In the genomic region with DNA sequence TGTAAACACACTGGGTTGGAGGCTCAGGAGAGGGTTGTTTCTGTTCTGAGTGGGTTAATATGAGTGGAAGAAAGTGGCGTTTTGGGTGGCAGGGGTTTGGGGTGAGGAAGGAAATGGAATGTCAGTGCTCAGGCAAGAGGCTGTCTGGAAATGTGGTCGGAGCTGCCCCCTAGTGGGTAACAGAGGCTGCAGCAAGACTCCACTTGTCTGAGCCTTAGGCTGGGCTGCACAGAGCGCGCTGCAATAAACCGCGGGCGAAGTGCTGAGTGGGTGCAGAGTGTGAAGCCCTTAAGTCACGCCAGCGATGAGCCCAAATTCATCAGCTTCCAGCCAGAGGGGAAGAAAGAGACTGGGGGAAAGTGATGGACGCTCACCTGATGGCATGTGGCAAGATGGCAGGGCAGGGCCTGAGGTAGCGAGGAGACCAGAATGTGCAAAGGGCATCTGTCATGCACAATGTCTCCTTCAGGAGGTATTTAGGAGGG, we compare ENCODE assay signal across 8 cellular contexts. TPM values are rescaled to one million over a fixed set of nuclear protein-coding genes. Genes with fewer than 3 reads are reported as not detected.
A peak's percentile ranks its signal among the peaks of the same experiment; 100 is the strongest.
DNase-seq lines count a peak whose midpoint lies in the region; ATAC-seq and TF ChIP-seq lines count a peak whose summit lies in the region.

No MANE protein-coding gene starts in this region.

- no peak overlapping the region for H3K18ac ChIP-seq in mesenchymal stem cell (ENCODE audit: low read depth in 1 of 2, low read length in 2 of 2)

- H3K9ac ChIP-seq in mesenchymal stem cell (ENCODE audit: low read length): peak overlapping the region; percentile 84

- no peak overlapping the region for H2BK120ac ChIP-seq in mesenchymal stem cell (ENCODE audit: low read depth, low read length)

- H2AFZ ChIP-seq in ACC112 (ENCODE audit: low read length, unreplicated experiment): peak overlapping the region; percentile 97
- peak overlapping the region; percentile 2 for H2AFZ ChIP-seq in mesenchymal stem cell (ENCODE audit: low read depth, low read length)

- no peaks in the 10 kb centered on the region for H3K36me3 ChIP-seq in ACC112 (ENCODE audit: insufficient read depth, low read length)
- no peaks in the 10 kb centered on the region for H3K36me3 ChIP-seq in mesenchymal stem cell (ENCODE audit: control insufficient read depth in 1 of 2, insufficient read depth in 2 of 2, low read depth in 1 of 2, low read length in 2 of 2)

- no peak overlapping the region for H4K8ac ChIP-seq in mesenchymal stem cell (ENCODE audit: low read length)

- H3K14ac ChIP-seq in mesenchymal stem cell (ENCODE audit: low read length in 2 of 2): no peak overlapping the region

- no peak overlapping the region for H2BK5ac ChIP-seq in mesenchymal stem cell (ENCODE audit: low read depth, low read length, poor library complexity, severe bottlenecking)

- no peaks in the 10 kb centered on the region for H3K79me1 ChIP-seq in mesenchymal stem cell (replicated peaks; ENCODE audit: low read length, poor library complexity, severe bottlenecking)

- H2BK12ac ChIP-seq in mesenchymal stem cell (ENCODE audit: low read length in 2 of 2): no peak overlapping the region

- H3K4me3 ChIP-seq in ACC112 (ENCODE audit: low read depth, low read length): peak overlapping the region; percentile 69
- peak overlapping the region in 58 of 59 donors; percentile 10 to 64 (median 47) for H3K4me3 ChIP-seq in dorsolateral prefrontal cortex
- peak overlapping the region in 1 of 2 experiments; percentile 78 for H3K4me3 ChIP-seq in mesenchymal stem cell (ENCODE audit: insufficient read depth in 1 of 2, low read depth in 1 of 2, low read length in 2 of 2)

- H2AK5ac ChIP-seq in mesenchymal stem cell (ENCODE audit: low read length, severe bottlenecking): no peak overlapping the region

- peak; percentile 80 for DNase-seq in NCI-H69 (lab: John Stamatoyannopoulos, UW)
- DNase-seq in activated CD4-positive, alpha-beta T cell treated with anti-CD3 and anti-CD28 coated beads, Interleukin-2, amount 50 U/mL, for 48 hours: peak; percentile 70 to 76
- DNase-seq in dorsolateral prefrontal cortex: peak; percentile 62 to 87 (median 84)
- peak; percentile 74 for DNase-seq in mesenchymal stem cell
- DNase-seq in stimulated activated CD8-positive, alpha-beta memory T cell treated with anti-CD3 and anti-CD28 coated beads, Interleukin-12 subunit alpha, Interleukin-12 subunit beta, amount 100 ng/mL, for 24 hours (ENCODE audit: extremely low read depth): peak; percentile 47

- H3K4me1 ChIP-seq in ACC112 (ENCODE audit: control insufficient read depth, insufficient read depth, low read length, unreplicated experiment): no peaks in the 10 kb centered on the region
- H3K4me1 ChIP-seq in mesenchymal stem cell (ENCODE audit: control insufficient read depth, insufficient read depth, low read depth, low read length): no peaks in the 10 kb centered on the region

- no peak overlapping the region for H3K4ac ChIP-seq in mesenchymal stem cell (ENCODE audit: low read depth in 1 of 2, low read length in 2 of 2)

- intact Hi-C loops in dorsolateral prefrontal cortex (cut with DNase I): loop anchor here (1.0 to 10.0 kb wide), 4 partner anchors 35 to 167 kb away; a partner anchor contains a TSS

- peak; percentile 79 for ATAC-seq in GM18499 (IDR thresholded peaks at IDR 0.05; ENCODE audit: insufficient read depth, unreplicated experiment)
- ATAC-seq in HG03354 (IDR thresholded peaks at IDR 0.05; ENCODE audit: poor library complexity, severe bottlenecking, unreplicated experiment): peak; percentile 77

- no peak overlapping the region for H3K27ac ChIP-seq in ACC112 (ENCODE audit: low read depth, low read length)
- H3K27ac ChIP-seq in dorsolateral prefrontal cortex: peak overlapping the region in 6 of 59 donors; percentile 21 to 55 (median 32)
- H3K27ac ChIP-seq in mesenchymal stem cell (ENCODE audit: low read length, poor library complexity, severe bottlenecking): no peak overlapping the region

- H4K91ac ChIP-seq in mesenchymal stem cell (ENCODE audit: low read length): no peak overlapping the region

- TF ChIP-seq CTCF in dorsolateral prefrontal cortex (IDR thresholded peaks at IDR 0.05 in 54 of 56, conservative IDR thresholded peaks at IDR 0.05 in 2 of 56; ENCODE audit: low read depth in 1 of 56, partially characterized antibody in 56 of 56): peak; percentile 61 to 96 (median 91)

- no peaks in the 10 kb centered on the region for H3K79me2 ChIP-seq in ACC112 (ENCODE audit: control insufficient read depth, insufficient read depth, low read length, unreplicated experiment)

- no peak overlapping the region for H3K23ac ChIP-seq in mesenchymal stem cell (ENCODE audit: low read length in 2 of 2)

- 18% methylated on average over 11 of the region's 11 CpGs for WGBS in mesenchymal stem cell

- no peaks in the 10 kb centered on the region for H3K9me3 ChIP-seq in mesenchymal stem cell (ENCODE audit: control insufficient read depth, low read length)

- H3K27me3 ChIP-seq in ACC112 (ENCODE audit: insufficient read depth, low read length) (peaks cover 29% of the 10 kb centered on the region), dorsolateral prefrontal cortex (peaks cover 0 to under 1% (median 0%) of the 10 kb centered on the region in 45 donors), mesenchymal stem cell (ENCODE audit: control insufficient read depth in 1 of 2, insufficient read depth in 1 of 2, low read length in 2 of 2) (peaks cover 42 to 49% of the 10 kb centered on the region in 2 experiments)

- no peak overlapping the region for H2BK15ac ChIP-seq in mesenchymal stem cell (ENCODE audit: low read depth, poor library complexity, severe bottlenecking)

- H3K4me2 ChIP-seq in mesenchymal stem cell (ENCODE audit: low read length, poor library complexity, severe bottlenecking): no peak overlapping the region

RNA-seq across cellular contexts. Expression of a gene that starts 12.3 kb away (rescaled TPM):
- under 1 TPM in 23 of 120 experiments, not detected in 97; 0.13 to 0.48 (median 0.22) TPM for total RNA-seq in dorsolateral prefrontal cortex
- polyA plus RNA-seq in mesenchymal stem cell (2013, experiment 1 of 2): not detected
- not detected for polyA plus RNA-seq in mesenchymal stem cell (2013, experiment 2 of 2)

RNA-seq across cellular contexts. Expression of a gene that starts 51.1 kb away (rescaled TPM):
- 100 to 1,000 TPM in 27 of 120 experiments, 10 to 100 TPM in 93; 45.9 to 169 (median 85.2) TPM for total RNA-seq in dorsolateral prefrontal cortex
- 16.6 TPM for polyA plus RNA-seq in mesenchymal stem cell (2013, experiment 1 of 2)
- 16.4 TPM for polyA plus RNA-seq in mesenchymal stem cell (2013, experiment 2 of 2)
